ENCODE assay signal across 29 cellular contexts in genomic region chr6:138575257-138575656, GRCh38.
"Had no signal": no experiment of that assay in that cellular context is flagged by ENCODE, and none has a peak within 500 bp of the region (broad histone marks: within the 10 kb centered on the region; RNA-seq: fewer than 3 reads in every experiment).

No MANE protein-coding gene starts in this region.

- DNase-seq: activated CD4-positive, alpha-beta memory T cell treated with anti-CD3 and anti-CD28 coated beads for 36 hours; activated CD4-positive, alpha-beta T cell treated with anti-CD3 and anti-CD28 coated beads for 36 hours; activated CD4-positive, alpha-beta T cell treated with anti-CD3 and anti-CD28 coated beads, Interleukin-2, amount 10 ng/mL, durations not matched to agents 24 days and 14 days; activated CD4-positive, CD25-positive, alpha-beta regulatory T cell; activated CD4-positive, CD25-positive, alpha-beta regulatory T cell treated with anti-CD3 and anti-CD28 coated beads, Interleukin-2, amount 50 U/mL, for 72 hours; activated CD8-positive, alpha-beta memory T cell treated with anti-CD3 and anti-CD28 coated beads, Interleukin-2, amount 50 U/mL, for 48 hours; activated gamma-delta T cell; activated naive CD4-positive, alpha-beta T cell; activated naive CD4-positive, alpha-beta T cell treated with anti-CD3 and anti-CD28 coated beads, Interleukin-2, amount 10 ng/mL, durations not matched to agents 7 days and 5 days; activated naive CD8-positive, alpha-beta T cell treated with anti-CD3 and anti-CD28 coated beads, Interleukin-2, amount 10 ng/mL, durations not matched to agents 7 days and 5 days; activated T-cell treated with anti-CD3 and anti-CD28 coated beads for 4 hours; activated T-cell treated with anti-CD3 and anti-CD28 coated beads, Interleukin-2, amount 50 U/mL, for 24 hours; activated T-cell treated with anti-CD3 and anti-CD28 coated beads, Interleukin-2, amount 50 U/mL, for 72 hours; brain microvascular endothelial cell; dorsolateral prefrontal cortex; effector memory CD4-positive, alpha-beta T cell; endodermal cell; foreskin fibroblast; head of caudate nucleus; T-helper 1 cell; T-helper 17 cell; T1000 had no signal

- H3K9me3 Mint-ChIP-seq: activated CD4-positive, alpha-beta memory T cell treated with anti-CD3 and anti-CD28 coated beads for 36 hours; activated CD4-positive, alpha-beta T cell treated with anti-CD3 and anti-CD28 coated beads, Interleukin-2, amount 10 ng/mL, durations not matched to agents 24 days and 14 days; activated naive CD4-positive, alpha-beta T cell treated with anti-CD3 and anti-CD28 coated beads, Interleukin-2, amount 10 ng/mL, durations not matched to agents 7 days and 5 days; activated naive CD4-positive, alpha-beta T cell treated with anti-CD3 and anti-CD28 coated beads, Interleukin-2, amount 50 U/mL, for 72 hours; activated naive CD8-positive, alpha-beta T cell treated with anti-CD3 and anti-CD28 coated beads, Interleukin-2, amount 10 ng/mL, durations not matched to agents 7 days and 5 days; activated T-cell treated with anti-CD3 and anti-CD28 coated beads, Interleukin-2, amount 50 U/mL, for 24 hours; activated T-cell treated with anti-CD3 and anti-CD28 coated beads, Interleukin-2, amount 50 U/mL, for 72 hours; central memory CD8-positive, alpha-beta T cell; dendritic cell treated with granulocyte-macrophage colony-stimulating factor and Interleukin-4, amounts not matched to agents 40 ng/mL and 50 ng/mL, for 4 days; endodermal cell; T-helper 2 cell treated with Interferon-gamma antibody and Interleukin-4, amounts not matched to agents 5 μg/mL and 100 μg/mL, for 36 hours had no signal

- H3K4me1 Mint-ChIP-seq: activated CD4-positive, alpha-beta T cell treated with anti-CD3 and anti-CD28 coated beads, Interleukin-2, amount 10 ng/mL, durations not matched to agents 24 days and 14 days; activated naive CD4-positive, alpha-beta T cell treated with anti-CD3 and anti-CD28 coated beads, Interleukin-2, amount 10 ng/mL, durations not matched to agents 7 days and 5 days; activated naive CD8-positive, alpha-beta T cell treated with anti-CD3 and anti-CD28 coated beads, Interleukin-2, amount 10 ng/mL, durations not matched to agents 7 days and 5 days; central memory CD8-positive, alpha-beta T cell; T-helper 17 cell had no signal

- H3K4me3 ChIP-seq: ascending aorta, coronary artery, dorsolateral prefrontal cortex, gastroesophageal sphincter had no signal

- H3K27me3 Mint-ChIP-seq: activated CD4-positive, alpha-beta T cell treated with anti-CD3 and anti-CD28 coated beads for 36 hours; central memory CD8-positive, alpha-beta T cell had no signal

- H3K27me3 ChIP-seq: ascending aorta, brain microvascular endothelial cell had no signal

- H3K27ac Mint-ChIP-seq: activated CD4-positive, alpha-beta memory T cell treated with anti-CD3 and anti-CD28 coated beads for 36 hours; activated CD4-positive, alpha-beta T cell treated with anti-CD3 and anti-CD28 coated beads for 36 hours; activated CD4-positive, alpha-beta T cell treated with anti-CD3 and anti-CD28 coated beads, Interleukin-2, amount 10 ng/mL, durations not matched to agents 24 days and 14 days; activated naive CD4-positive, alpha-beta T cell treated with anti-CD3 and anti-CD28 coated beads, Interleukin-2, amount 10 ng/mL, durations not matched to agents 7 days and 5 days; activated naive CD4-positive, alpha-beta T cell treated with anti-CD3 and anti-CD28 coated beads, Interleukin-2, amount 50 U/mL, for 72 hours; activated naive CD8-positive, alpha-beta T cell treated with anti-CD3 and anti-CD28 coated beads, Interleukin-2, amount 10 ng/mL, durations not matched to agents 7 days and 5 days; activated T-cell treated with anti-CD3 and anti-CD28 coated beads, Interleukin-2, amount 50 U/mL, for 24 hours; activated T-cell treated with anti-CD3 and anti-CD28 coated beads, Interleukin-2, amount 50 U/mL, for 72 hours; dendritic cell treated with granulocyte-macrophage colony-stimulating factor and Interleukin-4, amounts not matched to agents 40 ng/mL and 50 ng/mL, for 4 days; endodermal cell; T-helper 17 cell; T-helper 2 cell treated with Interferon-gamma antibody and Interleukin-4, amounts not matched to agents 5 μg/mL and 100 μg/mL, for 36 hours had no signal

- H3K36me3 Mint-ChIP-seq: activated CD4-positive, alpha-beta memory T cell treated with anti-CD3 and anti-CD28 coated beads for 36 hours; activated naive CD4-positive, alpha-beta T cell treated with anti-CD3 and anti-CD28 coated beads, Interleukin-2, amount 10 ng/mL, durations not matched to agents 7 days and 5 days; activated naive CD4-positive, alpha-beta T cell treated with anti-CD3 and anti-CD28 coated beads, Interleukin-2, amount 50 U/mL, for 72 hours; activated naive CD8-positive, alpha-beta T cell treated with anti-CD3 and anti-CD28 coated beads, Interleukin-2, amount 10 ng/mL, durations not matched to agents 7 days and 5 days had no signal

- H3K9me3 ChIP-seq: ascending aorta, gastroesophageal sphincter had no signal

- H3K4me3 Mint-ChIP-seq: activated CD4-positive, alpha-beta memory T cell treated with anti-CD3 and anti-CD28 coated beads for 36 hours; activated CD4-positive, alpha-beta T cell treated with anti-CD3 and anti-CD28 coated beads for 36 hours; activated CD4-positive, alpha-beta T cell treated with anti-CD3 and anti-CD28 coated beads, Interleukin-2, amount 10 ng/mL, durations not matched to agents 24 days and 14 days; activated naive CD4-positive, alpha-beta T cell treated with anti-CD3 and anti-CD28 coated beads, Interleukin-2, amount 10 ng/mL, durations not matched to agents 7 days and 5 days; activated naive CD8-positive, alpha-beta T cell treated with anti-CD3 and anti-CD28 coated beads, Interleukin-2, amount 10 ng/mL, durations not matched to agents 7 days and 5 days; activated T-cell treated with anti-CD3 and anti-CD28 coated beads, Interleukin-2, amount 50 U/mL, for 24 hours; activated T-cell treated with anti-CD3 and anti-CD28 coated beads, Interleukin-2, amount 50 U/mL, for 72 hours; central memory CD8-positive, alpha-beta T cell; dendritic cell treated with granulocyte-macrophage colony-stimulating factor and Interleukin-4, amounts not matched to agents 40 ng/mL and 50 ng/mL, for 4 days; endodermal cell; T-helper 17 cell; T-helper 2 cell treated with Interferon-gamma antibody and Interleukin-4, amounts not matched to agents 5 μg/mL and 100 μg/mL, for 36 hours had no signal

- H3K27ac ChIP-seq: ascending aorta, brain microvascular endothelial cell, coronary artery, dorsolateral prefrontal cortex, gastroesophageal sphincter had no signal

- H3K36me3 ChIP-seq: ascending aorta, brain microvascular endothelial cell, gastroesophageal sphincter had no signal
